Comparison of ENCODE assay signal across 16 cellular contexts in the genomic region with DNA sequence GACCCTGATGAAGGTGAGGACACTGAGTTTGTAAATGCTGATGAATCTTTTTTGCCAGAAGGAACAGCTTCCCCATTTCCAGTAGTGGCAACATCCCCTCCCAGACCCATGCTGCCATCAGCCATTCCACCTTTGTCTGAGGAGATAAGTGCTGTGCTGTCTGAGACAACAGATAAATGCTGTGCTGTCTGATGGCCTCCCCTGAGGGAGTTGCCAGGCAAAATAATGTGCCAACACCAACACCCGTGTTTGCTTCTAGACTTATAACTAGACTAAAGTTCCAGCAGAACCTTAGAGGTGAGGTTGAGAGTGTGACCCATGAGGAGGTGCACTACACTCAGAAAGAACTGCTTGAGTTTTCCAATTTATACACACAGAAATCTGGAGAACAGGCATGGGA.
A peak's percentile ranks its signal among the peaks of the same experiment; 100 is the strongest.
DNase-seq lines count a peak whose midpoint lies in the region; ATAC-seq and TF ChIP-seq lines count a peak whose summit lies in the region.
"Had no signal": no experiment of that assay in that cellular context is flagged by ENCODE, and none has a peak within 500 bp of the region (broad histone marks: within the 10 kb centered on the region; RNA-seq: fewer than 3 reads in every experiment).

No MANE protein-coding gene starts in this region.

- H3K4me1 Mint-ChIP-seq in activated CD4-positive, alpha-beta T cell treated with anti-CD3 and anti-CD28 coated beads for 36 hours: no peaks in the 10 kb centered on the region
- H3K4me1 Mint-ChIP-seq in activated CD8-positive, alpha-beta T cell treated with anti-CD3 and anti-CD28 coated beads, Interleukin-2, amount 10 ng/mL, durations not matched to agents 7 days and 5 days (ENCODE audit: low read depth): no peaks in the 10 kb centered on the region
- H3K4me1 Mint-ChIP-seq in stimulated activated effector memory CD8-positive, alpha-beta T cell treated with anti-CD3 and anti-CD28 coated beads, Interleukin-12 subunit alpha, Interleukin-12 subunit beta, amount 100 ng/mL, for 72 hours: no peaks in the 10 kb centered on the region
- H3K4me1 Mint-ChIP-seq: CD14-positive monocyte; CD4-positive, alpha-beta memory T cell; GM23338 had no signal

- no peaks in the 10 kb centered on the region for H3K27me3 Mint-ChIP-seq in activated CD4-positive, alpha-beta T cell treated with anti-CD3 and anti-CD28 coated beads for 36 hours
- no peaks in the 10 kb centered on the region for H3K27me3 Mint-ChIP-seq in activated CD8-positive, alpha-beta T cell treated with anti-CD3 and anti-CD28 coated beads, Interleukin-2, amount 10 ng/mL, durations not matched to agents 7 days and 5 days (ENCODE audit: low read depth)
- H3K27me3 Mint-ChIP-seq: CD4-positive, alpha-beta memory T cell had no signal

- no peak overlapping the region for H3K27ac ChIP-seq in upper lobe of right lung
- H3K27ac ChIP-seq: BLaER1 had no signal

- POLR2A ChIA-PET in activated CD4-positive, alpha-beta T cell treated with anti-CD3 and anti-CD28 coated beads for 36 hours (lab: Charles Lee): no interaction called here
- POLR2A ChIA-PET in activated CD8-positive, alpha-beta T cell treated with anti-CD3 and anti-CD28 coated beads, Interleukin-2, amount 10 ng/mL, durations not matched to agents 7 days and 5 days (lab: Charles Lee): no interaction called here

- no peaks in the 10 kb centered on the region for H3K9me3 ChIP-seq in upper lobe of right lung

- no peak overlapping the region for H3K4me3 ChIP-seq in upper lobe of right lung
- H3K4me3 ChIP-seq: BLaER1, GM23338 had no signal

- H3K4me1 ChIP-seq in upper lobe of right lung: peaks cover 7% of the 10 kb centered on the region
- H3K4me1 ChIP-seq: BLaER1 had no signal

- intact Hi-C loops in activated CD4-positive, alpha-beta T cell treated with anti-CD3 and anti-CD28 coated beads for 36 hours (cut with DNase I, micrococcal nuclease): no loop called here
- intact Hi-C loops in upper lobe of right lung (cut with DNase I): no loop called here

- H3K36me3 Mint-ChIP-seq in activated CD4-positive, alpha-beta T cell treated with anti-CD3 and anti-CD28 coated beads for 36 hours (ENCODE audit: low read depth): no peaks in the 10 kb centered on the region
- no peaks in the 10 kb centered on the region for H3K36me3 Mint-ChIP-seq in activated naive CD4-positive, alpha-beta T cell treated with anti-CD3 and anti-CD28 coated beads, Interleukin-2, amount 50 U/mL, for 72 hours
- H3K36me3 Mint-ChIP-seq in activated CD8-positive, alpha-beta T cell treated with anti-CD3 and anti-CD28 coated beads, Interleukin-2, amount 10 ng/mL, durations not matched to agents 7 days and 5 days (ENCODE audit: low read depth): no peaks in the 10 kb centered on the region
- no peaks in the 10 kb centered on the region for H3K36me3 Mint-ChIP-seq in stimulated activated effector memory CD8-positive, alpha-beta T cell treated with anti-CD3 and anti-CD28 coated beads, Interleukin-12 subunit alpha, Interleukin-12 subunit beta, amount 100 ng/mL, for 72 hours
- H3K36me3 Mint-ChIP-seq: CD14-positive monocyte; CD4-positive, alpha-beta memory T cell had no signal

- CTCF ChIA-PET in activated CD4-positive, alpha-beta T cell treated with anti-CD3 and anti-CD28 coated beads for 36 hours (lab: Charles Lee): interaction anchor here (1.3 kb wide), 1 partner anchor 259 kb away, joined by 3 read pairs; no protein-coding TSS in a partner anchor
- CTCF ChIA-PET in activated CD8-positive, alpha-beta T cell treated with anti-CD3 and anti-CD28 coated beads, Interleukin-2, amount 10 ng/mL, durations not matched to agents 7 days and 5 days (lab: Charles Lee): no interaction called here

- H3K9me3 Mint-ChIP-seq in activated CD4-positive, alpha-beta T cell treated with anti-CD3 and anti-CD28 coated beads for 36 hours (ENCODE audit: low read depth): no peaks in the 10 kb centered on the region
- peaks cover 0 to 3% of the 10 kb centered on the region in 2 donors for H3K9me3 Mint-ChIP-seq in activated naive CD4-positive, alpha-beta T cell treated with anti-CD3 and anti-CD28 coated beads, Interleukin-2, amount 50 U/mL, for 72 hours
- H3K9me3 Mint-ChIP-seq in activated CD8-positive, alpha-beta T cell treated with anti-CD3 and anti-CD28 coated beads, Interleukin-2, amount 10 ng/mL, durations not matched to agents 7 days and 5 days (ENCODE audit: insufficient read depth): no peaks in the 10 kb centered on the region
- no peaks in the 10 kb centered on the region for H3K9me3 Mint-ChIP-seq in stimulated activated effector memory CD8-positive, alpha-beta T cell treated with anti-CD3 and anti-CD28 coated beads, Interleukin-12 subunit alpha, Interleukin-12 subunit beta, amount 100 ng/mL, for 72 hours
- H3K9me3 Mint-ChIP-seq: GM23338 had no signal

- H3K27me3 ChIP-seq in upper lobe of right lung: no peaks in the 10 kb centered on the region
- H3K27me3 ChIP-seq: BLaER1 had no signal

- H3K4me3 Mint-ChIP-seq in activated CD4-positive, alpha-beta T cell treated with anti-CD3 and anti-CD28 coated beads for 36 hours: no peak overlapping the region
- no peak overlapping the region for H3K4me3 Mint-ChIP-seq in activated CD8-positive, alpha-beta T cell treated with anti-CD3 and anti-CD28 coated beads, Interleukin-2, amount 10 ng/mL, durations not matched to agents 7 days and 5 days
- no peak overlapping the region for H3K4me3 Mint-ChIP-seq in stimulated activated effector memory CD8-positive, alpha-beta T cell treated with anti-CD3 and anti-CD28 coated beads, Interleukin-12 subunit alpha, Interleukin-12 subunit beta, amount 100 ng/mL, for 72 hours
- H3K4me3 Mint-ChIP-seq: CD14-positive monocyte; CD4-positive, alpha-beta memory T cell; GM23338 had no signal

- H3K36me3 ChIP-seq in upper lobe of right lung: no peaks in the 10 kb centered on the region
- H3K36me3 ChIP-seq: BLaER1 had no signal

- ATAC-seq in activated CD4-positive, alpha-beta T cell treated with anti-CD3 and anti-CD28 coated beads for 36 hours: peak; percentile 37
- ATAC-seq in activated naive CD4-positive, alpha-beta T cell treated with anti-CD3 and anti-CD28 coated beads, Interleukin-2, amount 50 U/mL, for 72 hours: peak; percentile 51 to 72
- no peak for ATAC-seq in activated CD8-positive, alpha-beta T cell treated with anti-CD3 and anti-CD28 coated beads, Interleukin-2, amount 10 ng/mL, durations not matched to agents 7 days and 5 days
- peak; percentile 42 for ATAC-seq in stimulated activated effector memory CD8-positive, alpha-beta T cell treated with anti-CD3 and anti-CD28 coated beads, Interleukin-12 subunit alpha, Interleukin-12 subunit beta, amount 100 ng/mL, for 72 hours
- no peak for ATAC-seq in upper lobe of right lung
- ATAC-seq: GM23338 had no signal

- peak; percentile 18 for DNase-seq in activated CD4-positive, alpha-beta T cell treated with anti-CD3 and anti-CD28 coated beads for 36 hours
- DNase-seq in activated CD4-positive, alpha-beta T cell treated with anti-CD3 and anti-CD28 coated beads for 4 hours: no peak
- no peak for DNase-seq in activated naive CD4-positive, alpha-beta T cell treated with anti-CD3 and anti-CD28 coated beads, Interleukin-2, amount 50 U/mL, for 72 hours (ENCODE audit: low spot score in 2 of 2)
- no peak for DNase-seq in activated naive CD4-positive, alpha-beta T cell treated with anti-CD3 and anti-CD28 coated beads, Interleukin-2, amount 50 U/mL, for 16 hours
- peak; percentile 31 for DNase-seq in activated CD8-positive, alpha-beta T cell treated with anti-CD3 and anti-CD28 coated beads, Interleukin-2, amount 10 ng/mL, durations not matched to agents 7 days and 5 days
- no peak for DNase-seq in stimulated activated effector memory CD8-positive, alpha-beta T cell treated with anti-CD3 and anti-CD28 coated beads, Interleukin-12 subunit alpha, Interleukin-12 subunit beta, amount 100 ng/mL, for 72 hours (ENCODE audit: low spot score in 2 of 2)
- no peak for DNase-seq in upper lobe of right lung
- DNase-seq: 8988T; CD4-positive, alpha-beta memory T cell; DMS153; DMS79; GF-D8; HCEC 1CT had no signal

- no peak for TF ChIP-seq CTCF in upper lobe of right lung (IDR thresholded peaks at IDR 0.05)

- no peak overlapping the region for H3K27ac Mint-ChIP-seq in activated CD4-positive, alpha-beta T cell treated with anti-CD3 and anti-CD28 coated beads for 36 hours
- H3K27ac Mint-ChIP-seq in activated naive CD4-positive, alpha-beta T cell treated with anti-CD3 and anti-CD28 coated beads, Interleukin-2, amount 50 U/mL, for 72 hours: no peak overlapping the region
- H3K27ac Mint-ChIP-seq in activated CD8-positive, alpha-beta T cell treated with anti-CD3 and anti-CD28 coated beads, Interleukin-2, amount 10 ng/mL, durations not matched to agents 7 days and 5 days: no peak overlapping the region
- H3K27ac Mint-ChIP-seq in stimulated activated effector memory CD8-positive, alpha-beta T cell treated with anti-CD3 and anti-CD28 coated beads, Interleukin-12 subunit alpha, Interleukin-12 subunit beta, amount 100 ng/mL, for 72 hours: no peak overlapping the region
- H3K27ac Mint-ChIP-seq: CD14-positive monocyte; CD4-positive, alpha-beta memory T cell; GM23338 had no signal

Comparison
In these comparisons a context has a peak if more than half of its experiments do, and no peak if none do; other contexts are left out.
1. DNase-seq: peak in activated CD4-positive, alpha-beta T cell treated with anti-CD3 and anti-CD28 coated beads for 36 hours (single experiment) and activated CD8-positive, alpha-beta T cell treated with anti-CD3 and anti-CD28 coated beads, Interleukin-2, amount 10 ng/mL, durations not matched to agents 7 days and 5 days (single experiment); none in activated CD4-positive, alpha-beta T cell treated with anti-CD3 and anti-CD28 coated beads for 4 hours (0 of 2), activated naive CD4-positive, alpha-beta T cell treated with anti-CD3 and anti-CD28 coated beads, Interleukin-2, amount 50 U/mL, for 72 hours (0 of 2), activated naive CD4-positive, alpha-beta T cell treated with anti-CD3 and anti-CD28 coated beads, Interleukin-2, amount 50 U/mL, for 16 hours (single experiment), stimulated activated effector memory CD8-positive, alpha-beta T cell treated with anti-CD3 and anti-CD28 coated beads, Interleukin-12 subunit alpha, Interleukin-12 subunit beta, amount 100 ng/mL, for 72 hours (0 of 2) and upper lobe of right lung (single experiment).
2. ATAC-seq: peak in activated CD4-positive, alpha-beta T cell treated with anti-CD3 and anti-CD28 coated beads for 36 hours (single experiment), activated naive CD4-positive, alpha-beta T cell treated with anti-CD3 and anti-CD28 coated beads, Interleukin-2, amount 50 U/mL, for 72 hours (2 of 2) and stimulated activated effector memory CD8-positive, alpha-beta T cell treated with anti-CD3 and anti-CD28 coated beads, Interleukin-12 subunit alpha, Interleukin-12 subunit beta, amount 100 ng/mL, for 72 hours (single experiment); none in activated CD8-positive, alpha-beta T cell treated with anti-CD3 and anti-CD28 coated beads, Interleukin-2, amount 10 ng/mL, durations not matched to agents 7 days and 5 days (single experiment) and upper lobe of right lung (single experiment).